8 cellular contexts compared by ENCODE assay signal in the genomic region with DNA sequence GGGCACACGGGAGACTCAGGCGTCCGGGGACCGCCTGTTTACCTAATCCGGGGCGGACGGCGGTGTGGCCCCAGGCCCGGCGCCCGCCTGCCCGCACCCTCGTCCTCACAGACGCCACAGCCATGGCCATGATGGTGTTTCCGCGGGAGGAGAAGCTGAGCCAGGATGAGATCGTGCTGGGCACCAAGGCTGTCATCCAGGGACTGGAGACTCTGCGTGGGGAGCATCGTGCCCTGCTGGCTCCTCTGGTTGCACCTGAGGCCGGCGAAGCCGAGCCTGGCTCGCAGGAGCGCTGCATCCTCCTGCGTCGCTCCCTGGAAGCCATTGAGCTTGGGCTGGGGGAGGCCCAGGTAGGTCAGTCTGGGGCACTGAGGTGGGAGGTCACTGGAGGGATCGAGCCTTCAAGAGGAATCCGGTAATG. TPM values are rescaled to one million over a fixed set of nuclear protein-coding genes. Genes with fewer than 3 reads are reported as not detected.
DNase-seq lines count a peak whose midpoint lies in the region; ATAC-seq and TF ChIP-seq lines count a peak whose summit lies in the region.

No MANE protein-coding gene starts in this region.

- peak overlapping the region; percentile 91 for H3K4me3 Mint-ChIP-seq in T-helper 2 cell treated with Interferon-gamma antibody and Interleukin-4, amounts not matched to agents 5 μg/mL and 100 μg/mL, for 36 hours
- H3K4me3 Mint-ChIP-seq in activated naive CD8-positive, alpha-beta T cell treated with anti-CD3 and anti-CD28 coated beads, Interleukin-2, amount 50 U/mL, for 24 hours, result peak overlapping the region; percentile 92

- H3K36me3 Mint-ChIP-seq in T-helper 2 cell treated with Interferon-gamma antibody and Interleukin-4, amounts not matched to agents 5 μg/mL and 100 μg/mL, for 36 hours (ENCODE audit: low read depth), result peaks cover 25% of the 10 kb centered on the region
- H3K36me3 Mint-ChIP-seq in activated naive CD8-positive, alpha-beta T cell treated with anti-CD3 and anti-CD28 coated beads, Interleukin-2, amount 50 U/mL, for 24 hours (ENCODE audit: low read depth), result peaks cover 19% of the 10 kb centered on the region

- ATAC-seq in activated naive CD8-positive, alpha-beta T cell treated with anti-CD3 and anti-CD28 coated beads, Interleukin-2, amount 50 U/mL, for 24 hours, result no peak
- ATAC-seq in HG03565 (IDR thresholded peaks at IDR 0.05; ENCODE audit: unreplicated experiment), result no peak

- H3K27me3 Mint-ChIP-seq in T-helper 2 cell treated with Interferon-gamma antibody and Interleukin-4, amounts not matched to agents 5 μg/mL and 100 μg/mL, for 36 hours (ENCODE audit: low read depth), result no peaks in the 10 kb centered on the region
- H3K27me3 Mint-ChIP-seq in activated naive CD8-positive, alpha-beta T cell treated with anti-CD3 and anti-CD28 coated beads, Interleukin-2, amount 50 U/mL, for 24 hours, result no peaks in the 10 kb centered on the region

- H3K9me3 Mint-ChIP-seq in T-helper 2 cell treated with Interferon-gamma antibody and Interleukin-4, amounts not matched to agents 5 μg/mL and 100 μg/mL, for 36 hours, result no peaks in the 10 kb centered on the region
- no peaks in the 10 kb centered on the region for H3K9me3 Mint-ChIP-seq in activated naive CD8-positive, alpha-beta T cell treated with anti-CD3 and anti-CD28 coated beads, Interleukin-2, amount 50 U/mL, for 24 hours

- H3K27ac ChIP-seq in testis, result peak overlapping the region; percentile 71 to 82

- H3K4me3 ChIP-seq in kidney epithelial cell (ENCODE audit: low read depth, low read length) (peak overlapping the region; percentile 85), testis (peak overlapping the region; percentile 90 to 94)

- H3K4me1 Mint-ChIP-seq in T-helper 2 cell treated with Interferon-gamma antibody and Interleukin-4, amounts not matched to agents 5 μg/mL and 100 μg/mL, for 36 hours (ENCODE audit: low read depth), result peaks cover 20% of the 10 kb centered on the region
- peaks cover 31% of the 10 kb centered on the region for H3K4me1 Mint-ChIP-seq in activated naive CD8-positive, alpha-beta T cell treated with anti-CD3 and anti-CD28 coated beads, Interleukin-2, amount 50 U/mL, for 24 hours

- TF ChIP-seq CTCF in kidney epithelial cell (IDR thresholded peaks at IDR 0.05; ENCODE audit: insufficient read depth, low read length, poor library complexity, severe bottlenecking) (no peak), testis (IDR thresholded peaks at IDR 0.05) (peak in 1 of 3 experiments; percentile 3)

- no peak for TF ChIP-seq POLR2A in testis (IDR thresholded peaks at IDR 0.05)

- H3K36me3 ChIP-seq in kidney epithelial cell (ENCODE audit: control insufficient read depth, insufficient read depth, low read length) (no peaks in the 10 kb centered on the region), testis (ENCODE audit: low read depth, missing control alignments) (no peaks in the 10 kb centered on the region)

- 2 to 3% methylated on average over 16 to 28 of the region's 28 CpGs for WGBS in testis, 2 donors

- H3K4me1 ChIP-seq in testis, result peaks cover 6% of the 10 kb centered on the region

- no peaks in the 10 kb centered on the region for H3K27me3 ChIP-seq in kidney epithelial cell (ENCODE audit: control insufficient read depth, insufficient read depth, low read length)
- H3K27me3 ChIP-seq in testis, result no peaks in the 10 kb centered on the region

- H3K27ac Mint-ChIP-seq in T-helper 2 cell treated with Interferon-gamma antibody and Interleukin-4, amounts not matched to agents 5 μg/mL and 100 μg/mL, for 36 hours, result peak overlapping the region; percentile 98
- H3K27ac Mint-ChIP-seq in activated naive CD8-positive, alpha-beta T cell treated with anti-CD3 and anti-CD28 coated beads, Interleukin-2, amount 50 U/mL, for 24 hours, result peak overlapping the region; percentile 98

- intact Hi-C loops in testis (cut with DNase I; ENCODE audit: low total_unique reads), result no loop called here

- no peaks in the 10 kb centered on the region for H3K9me3 ChIP-seq in testis

- no peak for DNase-seq in T-helper 2 cell treated with Interferon-gamma antibody and Interleukin-4, amounts not matched to agents 5 μg/mL and 100 μg/mL, for 36 hours (ENCODE audit: low spot score)
- no peak for DNase-seq in T-helper 2 cell
- DNase-seq in activated naive CD8-positive, alpha-beta T cell treated with anti-CD3 and anti-CD28 coated beads, Interleukin-2, amount 50 U/mL, for 24 hours, result no peak
- DNase-seq in kidney epithelial cell (ENCODE audit: low read depth), result no peak
- DNase-seq in testis, result no peak
- no peak for DNase-seq in NCI-H446 (lab: John Stamatoyannopoulos, UW)
- DNase-seq in Ammon's horn (ENCODE audit: low spot score), result no peak

RNA-seq across cellular contexts. Expression of a gene that starts 1.0 kb away (rescaled TPM):
- 40.7 and 44.1 TPM in 2 replicates for total RNA-seq in kidney epithelial cell
- total RNA-seq in testis, result 10 to 100 TPM; 45.9 to 53.5 TPM
- polyA plus RNA-seq in testis (ENCODE audit: insufficient read depth, low read depth, low replicate concordance), result 51.7 TPM

RNA-seq across cellular contexts. Expression of a gene that starts 10.0 kb away (rescaled TPM):
- total RNA-seq in kidney epithelial cell, result 108 and 125 TPM in 2 replicates
- total RNA-seq in testis, result 100 to 1,000 TPM in 1 of 2 donors, 10 to 100 TPM in 1; 63.2 to 107 TPM
- polyA plus RNA-seq in testis (ENCODE audit: insufficient read depth, low read depth, low replicate concordance), result 180 TPM

RNA-seq across cellular contexts. Expression of a gene that starts 19.5 kb away (rescaled TPM):
- total RNA-seq in kidney epithelial cell (0.04 and 0.21 TPM in 2 replicates), testis (1 to 10 TPM; 4.0 to 7.4 TPM)
- polyA plus RNA-seq in testis (ENCODE audit: insufficient read depth, low read depth, low replicate concordance), result 17.3 TPM

RNA-seq across cellular contexts. Expression of a gene that starts 30.5 kb away (rescaled TPM):
- total RNA-seq in kidney epithelial cell (104 and 119 TPM in 2 replicates), testis (10 to 100 TPM; 60.5 to 94.1 TPM)
- polyA plus RNA-seq in testis (ENCODE audit: insufficient read depth, low read depth, low replicate concordance), result 82.6 TPM

RNA-seq across cellular contexts. Expression of a gene that starts 33.2 kb away (rescaled TPM):
- 0.08 TPM in 1 of 2 replicates, not detected in the other for total RNA-seq in kidney epithelial cell
- 1 to 10 TPM; 1.4 to 1.7 TPM for total RNA-seq in testis
- polyA plus RNA-seq in testis (ENCODE audit: insufficient read depth, low read depth, low replicate concordance), result 0.90 TPM
